14 cellular contexts compared by ENCODE assay signal in the genomic region with DNA sequence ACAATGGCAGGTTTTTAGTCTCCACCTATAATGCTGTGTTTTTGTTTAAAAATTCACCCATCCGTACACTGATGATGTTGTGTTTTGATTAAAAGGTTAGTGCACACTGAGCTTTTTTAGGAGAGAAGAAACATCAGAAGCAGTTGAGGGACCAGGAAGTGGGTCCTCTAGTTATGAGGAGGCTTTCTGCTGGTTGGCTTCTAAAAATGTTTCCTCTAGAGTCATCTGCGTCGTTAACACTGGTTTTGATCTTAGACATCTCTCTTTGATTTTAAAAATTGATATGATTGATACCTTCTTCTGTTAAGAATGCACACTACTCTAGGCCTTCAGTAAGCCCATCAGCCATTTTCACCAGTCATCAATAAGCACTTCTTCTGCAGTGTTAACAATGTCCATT. TPM values are rescaled to one million over a fixed set of nuclear protein-coding genes. Genes with fewer than 3 reads are reported as not detected.
DNase-seq lines count a peak whose midpoint lies in the region; ATAC-seq and TF ChIP-seq lines count a peak whose summit lies in the region.
"Had no signal": no experiment of that assay in that cellular context is flagged by ENCODE, and none has a peak within 500 bp of the region (broad histone marks: within the 10 kb centered on the region; RNA-seq: fewer than 3 reads in every experiment).

No MANE protein-coding gene starts in this region.

- no peak for DNase-seq in activated T-cell treated with anti-CD3 and anti-CD28 coated beads, Interleukin-2, amount 50 U/mL, for 4 hours
- DNase-seq in activated T-cell treated with anti-CD3 and anti-CD28 coated beads, Interleukin-2, amount 50 U/mL, for 48 hours: no peak
- peak; percentile 24 for DNase-seq in GM20000 (ENCODE audit: low spot score)
- DNase-seq in NCI-H2171 (lab: John Stamatoyannopoulos, UW): peak; percentile 32
- peak in 2 of 10 donors; percentile 25 to 27 for DNase-seq in naive thymus-derived CD8-positive, alpha-beta T cell
- no peak for DNase-seq in medulla oblongata (ENCODE audit: extremely low spot score)
- no peak for DNase-seq in transverse colon
- DNase-seq in stimulated activated CD4-positive, alpha-beta T cell treated with anti-CD3 and anti-CD28 coated beads, Interleukin-12 subunit alpha, Interleukin-12 subunit beta, amount 100 ng/mL, for 4 hours: no peak
- DNase-seq: COR-L47; foreskin keratinocyte; KBM-7; mesendoderm; NCI-H1417; stimulated activated naive CD4-positive, alpha-beta T cell treated with Interleukin-2 at 50 U/mL for 16 hours had no signal

- WGBS in transverse colon (ENCODE audit: low coverage in 1 of 2), 2 donors: 69 to 80% methylated on average over 3 of the region's 3 CpGs

- H3K36me3 ChIP-seq in transverse colon: no peaks in the 10 kb centered on the region

- H3K27me3 Mint-ChIP-seq in activated T-cell treated with anti-CD3 and anti-CD28 coated beads, Interleukin-2, amount 50 U/mL, for 4 hours (ENCODE audit: low read depth): no peaks in the 10 kb centered on the region
- H3K27me3 Mint-ChIP-seq in naive thymus-derived CD8-positive, alpha-beta T cell: peaks cover 0 to 2% (median 0%) of the 10 kb centered on the region in 5 donors

- H3K9me3 Mint-ChIP-seq in activated T-cell treated with anti-CD3 and anti-CD28 coated beads, Interleukin-2, amount 50 U/mL, for 4 hours: no peaks in the 10 kb centered on the region
- H3K9me3 Mint-ChIP-seq in naive thymus-derived CD8-positive, alpha-beta T cell: peaks cover 0 to 2% (median 0%) of the 10 kb centered on the region in 9 donors

- peaks cover 17% of the 10 kb centered on the region for H3K4me1 Mint-ChIP-seq in activated T-cell treated with anti-CD3 and anti-CD28 coated beads, Interleukin-2, amount 50 U/mL, for 4 hours (ENCODE audit: low read depth)
- peaks cover 6 to 24% (median 13%) of the 10 kb centered on the region in 4 donors for H3K4me1 Mint-ChIP-seq in naive thymus-derived CD8-positive, alpha-beta T cell

- TF ChIP-seq CTCF in GM20000 (IDR thresholded peaks at IDR 0.05; ENCODE audit: extremely low read depth, missing control alignments): no peak
- TF ChIP-seq CTCF in transverse colon (IDR thresholded peaks at IDR 0.05): no peak

- peaks cover 0 to 37% (median 20%) of the 10 kb centered on the region in 4 donors for H3K4me1 ChIP-seq in transverse colon

- H3K27ac ChIP-seq in transverse colon: no peak overlapping the region
- H3K27ac ChIP-seq: foreskin keratinocyte had no signal

- in situ Hi-C loops in transverse colon (cut with MboI; ENCODE audit: low pct_ligation_motif_present in 1 of 4, low pct_unique_long_range_greater_than_20kb in 1 of 4, low sequenced_read_pairs in 3 of 4): loop anchor here in 1 of 4 donors (10.0 kb wide), 1 partner anchor 63 kb away; no protein-coding TSS in a partner anchor

- peak overlapping the region in 4 of 10 donors; percentile 6 to 61 (median 54) for H3K27ac Mint-ChIP-seq in naive thymus-derived CD8-positive, alpha-beta T cell

- no peaks in the 10 kb centered on the region for H3K27me3 ChIP-seq in transverse colon
- H3K27me3 ChIP-seq: foreskin keratinocyte had no signal

- no peak overlapping the region for H3K4me3 ChIP-seq in transverse colon

- no peaks in the 10 kb centered on the region for H3K9me3 ChIP-seq in transverse colon

- TF ChIP-seq EP300 in transverse colon (IDR thresholded peaks at IDR 0.05; ENCODE audit: low read depth): no peak

- POLR2A ChIA-PET in naive thymus-derived CD8-positive, alpha-beta T cell (lab: Charles Lee): no interaction called here

- no peak overlapping the region for H3K4me3 Mint-ChIP-seq in activated T-cell treated with anti-CD3 and anti-CD28 coated beads, Interleukin-2, amount 50 U/mL, for 4 hours
- peak overlapping the region in 1 of 10 donors; percentile 6 for H3K4me3 Mint-ChIP-seq in naive thymus-derived CD8-positive, alpha-beta T cell

- peak; percentile 71 to 73 for ATAC-seq in activated T-cell treated with anti-CD3 and anti-CD28 coated beads, Interleukin-2, amount 50 U/mL, for 4 hours
- ATAC-seq in naive thymus-derived CD8-positive, alpha-beta T cell: peak; percentile 39 to 73
- ATAC-seq: foreskin keratinocyte had no signal

- no peaks in the 10 kb centered on the region for H3K36me3 Mint-ChIP-seq in activated T-cell treated with anti-CD3 and anti-CD28 coated beads, Interleukin-2, amount 50 U/mL, for 4 hours (ENCODE audit: insufficient read depth)
- H3K36me3 Mint-ChIP-seq in naive thymus-derived CD8-positive, alpha-beta T cell: peaks cover 0 to 3% (median 2%) of the 10 kb centered on the region in 3 donors

- intact Hi-C loops in transverse colon (cut with DNase I; ENCODE audit: low total_unique reads): no loop called here

- no peak for TF ChIP-seq POLR2A in transverse colon (IDR thresholded peaks at IDR 0.05)

RNA-seq across cellular contexts. Expression of a gene that starts 56.2 kb away (rescaled TPM):
- 1 to 10 TPM; 4.0 to 6.7 (median 4.3) TPM for total RNA-seq in activated T-cell treated with anti-CD3 and anti-CD28 coated beads, Interleukin-2, amount 50 U/mL, for 4 hours
- total RNA-seq in naive thymus-derived CD8-positive, alpha-beta T cell: 1 to 10 TPM; 8.0 to 9.4 TPM
- under 1 TPM; 0.17 to 0.44 (median 0.41) TPM for polyA plus RNA-seq in naive thymus-derived CD8-positive, alpha-beta T cell
- total RNA-seq in transverse colon: 10 to 100 TPM; 17.7 to 29.5 (median 25.5) TPM

Comparison
In these comparisons a context has a peak if more than half of its experiments do, and no peak if none do; other contexts are left out.
1. DNase-seq: peak in GM20000 (single experiment) and NCI-H2171 (single experiment); none in activated T-cell treated with anti-CD3 and anti-CD28 coated beads, Interleukin-2, amount 50 U/mL, for 4 hours (single experiment), activated T-cell treated with anti-CD3 and anti-CD28 coated beads, Interleukin-2, amount 50 U/mL, for 48 hours (0 of 2), medulla oblongata (single experiment), transverse colon (single experiment) and stimulated activated CD4-positive, alpha-beta T cell treated with anti-CD3 and anti-CD28 coated beads, Interleukin-12 subunit alpha, Interleukin-12 subunit beta, amount 100 ng/mL, for 4 hours (single experiment).